In the genomic region with DNA sequence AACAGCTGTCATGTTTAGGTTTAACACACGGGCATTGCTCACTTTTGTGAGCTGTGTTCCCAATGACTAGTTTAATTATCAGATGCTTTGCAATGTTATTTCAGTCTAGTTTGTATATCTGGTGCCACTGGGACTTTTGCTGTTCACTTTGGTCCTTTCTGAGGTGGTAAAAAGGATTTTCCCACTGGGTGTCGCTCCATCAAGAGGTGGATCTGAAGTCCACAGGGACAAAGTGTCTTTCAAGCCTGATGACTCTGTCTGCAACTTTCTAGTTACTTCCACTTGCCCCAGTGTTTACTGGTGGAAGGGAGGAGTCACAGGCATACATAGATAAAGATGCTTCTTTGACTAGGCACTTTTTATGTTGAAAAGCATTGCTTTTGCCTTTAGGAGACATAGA, we compare ENCODE assay signal across 1 cellular context.
TF ChIP-seq lines count a peak whose summit lies in the region.

No MANE protein-coding gene starts in this region.

TF ChIP-seq in A549, 52 proteins besides CTCF, POLR2A, EP300 and RAD21 (continued from another document):
- TF ChIP-seq REST (IDR thresholded peaks at IDR 0.05): no peak
